18 cellular contexts compared by ENCODE assay signal in genomic region chr1:65109515-65109914, GRCh38. TPM values are rescaled to one million over a fixed set of nuclear protein-coding genes. Genes with fewer than 3 reads are reported as not detected.
DNase-seq lines count a peak whose midpoint lies in the region; ATAC-seq lines count a peak whose summit lies in the region.
"Had no signal": no experiment of that assay in that cellular context is flagged by ENCODE, and none has a peak within 500 bp of the region (broad histone marks: within the 10 kb centered on the region; RNA-seq: fewer than 3 reads in every experiment).

No MANE protein-coding gene starts in this region.

- no peak for ATAC-seq in GM19395 (IDR thresholded peaks at IDR 0.05; ENCODE audit: unreplicated experiment)
- ATAC-seq: A549, Panc1, Right ventricle myocardium inferior, T-helper 17 cell had no signal

- in situ Hi-C loops in SK-MEL-5 (cut with HindIII; ENCODE audit: low pct_unique_long_range_greater_than_20kb, low sequenced_read_pairs): no loop called here

- DNase-seq in NCI-H2171 treated with DMSO at 0.1 percent for 48 hours (lab: John Stamatoyannopoulos, UW): peak; percentile 13
- DNase-seq in NCI-H2171 (lab: John Stamatoyannopoulos, UW): no peak
- peak; percentile 5 for DNase-seq in COR-L47 (lab: John Stamatoyannopoulos, UW)
- peak; percentile 50 to 89 for DNase-seq in NCI-H524 (lab: John Stamatoyannopoulos, UW)
- DNase-seq in SK-MEL-5 (ENCODE audit: low read depth, low spot score): peak; percentile 14
- no peak for DNase-seq in Kasumi-1 (lab: John Stamatoyannopoulos, UW)
- no peak for DNase-seq in NCI-H2029 (lab: John Stamatoyannopoulos, UW)
- DNase-seq: Caco-2, DMS79, H9, NCI-H1048, NCI-H187, NCI-H774, T-helper 17 cell had no signal

RNA-seq across cellular contexts. Expression of gene AK4, which starts 38.5 kb away (rescaled TPM):
- 22.9 and 23.7 TPM in 2 replicates for total RNA-seq in SK-MEL-5 (2014; rRNA removed; shearing (Covaris generic))
- 11.8 and 21.0 TPM in 2 replicates for polyA plus RNA-seq in SK-MEL-5 (2015; cell fraction: cytosol; rRNA removed)
- 2.1 and 5.6 TPM in 2 replicates for polyA plus RNA-seq in SK-MEL-5 (2015; cell fraction: nucleus; rRNA removed)

Comparison
In these comparisons a context has a peak if more than half of its experiments do, and no peak if none do; other contexts are left out.
1. DNase-seq: peak in NCI-H2171 treated with DMSO at 0.1 percent for 48 hours (single experiment), COR-L47 (single experiment), NCI-H524 (2 of 2) and SK-MEL-5 (single experiment); none in NCI-H2171 (single experiment), Kasumi-1 (0 of 2) and NCI-H2029 (single experiment).